Comparison of ENCODE assay signal across 18 cellular contexts in genomic region chr1:154945160-154945961, GRCh38. TPM values are rescaled to one million over a fixed set of nuclear protein-coding genes. Genes with fewer than 3 reads are reported as not detected.
DNase-seq lines count a peak whose midpoint lies in the region; ATAC-seq and TF ChIP-seq lines count a peak whose summit lies in the region.
"Had no signal": no experiment of that assay in that cellular context is flagged by ENCODE, and none has a peak within 500 bp of the region (broad histone marks: within the 10 kb centered on the region; RNA-seq: fewer than 3 reads in every experiment).

No MANE protein-coding gene starts in this region.

- no peak for DNase-seq in right cardiac atrium
- no peak for DNase-seq in left cardiac atrium
- no peak for DNase-seq in activated B cell treated with CpG ODN at 0.5 μM for 24 hours
- no peak for DNase-seq in activated naive CD8-positive, alpha-beta T cell treated with anti-CD3 and anti-CD28 coated beads for 36 hours
- DNase-seq in HFFc6 = no peak
- no peak for DNase-seq in dermis blood vessel endothelial cell
- DNase-seq in amygdala (lab: John Stamatoyannopoulos, UW) = no peak
- DNase-seq: activated CD4-positive, CD25-positive, alpha-beta regulatory T cell; activated naive CD4-positive, alpha-beta T cell treated with Interleukin-2 at 50 U/mL for 16 hours; GF-D8; NCI-H1105 treated with DMSO at 0.1 percent for 48 hours; NCI-H2171; NCI-H82; SHP77; stimulated activated naive CD8-positive, alpha-beta T cell treated with anti-CD3 and anti-CD28 coated beads, Interleukin-15, Interleukin-2, amounts not matched to agents 100 U/mL and 50 U/mL, for 24 hours had no signal

- H3K36me3 Mint-ChIP-seq in activated B cell treated with CpG ODN at 0.5 μM for 24 hours (ENCODE audit: low read depth) (peaks cover 23% of the 10 kb centered on the region), nephron (ENCODE audit: low read depth) (peaks cover 11% of the 10 kb centered on the region), HFFc6 (ENCODE audit: low read depth) (no peaks in the 10 kb centered on the region)
- no peaks in the 10 kb centered on the region for H3K36me3 Mint-ChIP-seq in activated naive CD8-positive, alpha-beta T cell treated with anti-CD3 and anti-CD28 coated beads for 36 hours

- no peak overlapping the region for H3K4me3 ChIP-seq in right cardiac atrium (ENCODE audit: low read length)

- ATAC-seq in right cardiac atrium = no peak
- no peak for ATAC-seq in left cardiac atrium
- no peak for ATAC-seq in activated B cell treated with CpG ODN at 0.5 μM for 24 hours (ENCODE audit: low read depth)
- ATAC-seq: stimulated activated naive CD8-positive, alpha-beta T cell treated with anti-CD3 and anti-CD28 coated beads, Interleukin-15, Interleukin-2, amounts not matched to agents 100 U/mL and 50 U/mL, for 24 hours had no signal

- H3K4me3 Mint-ChIP-seq in activated B cell treated with CpG ODN at 0.5 μM for 24 hours = no peak overlapping the region
- H3K4me3 Mint-ChIP-seq in nephron = no peak overlapping the region
- no peak overlapping the region for H3K4me3 Mint-ChIP-seq in activated naive CD8-positive, alpha-beta T cell treated with anti-CD3 and anti-CD28 coated beads for 36 hours
- H3K4me3 Mint-ChIP-seq in HFFc6 = no peak overlapping the region
- H3K4me3 Mint-ChIP-seq: T-helper 1 cell treated with Interleukin-12 subunit alpha and Interleukin-12 subunit beta and Interleukin-4 antibody, amounts not matched to agents 30 μg/mL and 1 μg/mL, for 36 hours had no signal

- intact Hi-C loops in right cardiac atrium (cut with DNase I) (no loop called here), left cardiac atrium (cut with DNase I) (loop anchor here in 1 of 2 donors (2.0 kb wide), 1 partner anchor 39 kb away; no protein-coding TSS in a partner anchor), activated B cell treated with CpG ODN at 0.5 μM for 24 hours (cut with micrococcal nuclease) (no loop called here)

- H3K27me3 ChIP-seq in right cardiac atrium (ENCODE audit: control insufficient read depth, insufficient read depth) = no peaks in the 10 kb centered on the region

- peak overlapping the region; percentile 9 for H3K27ac ChIP-seq in right cardiac atrium (ENCODE audit: low read length)
- H3K27ac ChIP-seq: parathyroid adenoma had no signal

- WGBS in right cardiac atrium = 80% methylated on average over 15 of the region's 15 CpGs

- H3K4me1 Mint-ChIP-seq in activated B cell treated with CpG ODN at 0.5 μM for 24 hours (peaks cover 51% of the 10 kb centered on the region), nephron (peaks cover 30% of the 10 kb centered on the region), HFFc6 (ENCODE audit: low read depth) (no peaks in the 10 kb centered on the region)
- peaks cover 44% of the 10 kb centered on the region for H3K4me1 Mint-ChIP-seq in activated naive CD8-positive, alpha-beta T cell treated with anti-CD3 and anti-CD28 coated beads for 36 hours

- H3K9me3 Mint-ChIP-seq in activated B cell treated with CpG ODN at 0.5 μM for 24 hours (no peaks in the 10 kb centered on the region), nephron (no peaks in the 10 kb centered on the region), HFFc6 (no peaks in the 10 kb centered on the region)
- no peaks in the 10 kb centered on the region for H3K9me3 Mint-ChIP-seq in activated naive CD8-positive, alpha-beta T cell treated with anti-CD3 and anti-CD28 coated beads for 36 hours
- H3K9me3 Mint-ChIP-seq: T-helper 1 cell treated with Interleukin-12 subunit alpha and Interleukin-12 subunit beta and Interleukin-4 antibody, amounts not matched to agents 30 μg/mL and 1 μg/mL, for 36 hours had no signal

- peak overlapping the region; percentile 86 for H3K27ac Mint-ChIP-seq in activated B cell treated with CpG ODN at 0.5 μM for 24 hours
- peak overlapping the region in 2 of 3 experiments; percentile 79 to 87 for H3K27ac Mint-ChIP-seq in nephron
- H3K27ac Mint-ChIP-seq in activated naive CD8-positive, alpha-beta T cell treated with anti-CD3 and anti-CD28 coated beads for 36 hours = no peak overlapping the region
- H3K27ac Mint-ChIP-seq in HFFc6 = no peak overlapping the region

- H3K9me3 ChIP-seq in right cardiac atrium (ENCODE audit: control insufficient read depth, low read length) = no peaks in the 10 kb centered on the region

- POLR2A ChIA-PET in activated B cell treated with CpG ODN at 0.5 μM for 24 hours (lab: Charles Lee) = interaction anchor here (0.5 to 1.9 kb wide), 4 partner anchors 9 to 90 kb away, joined by 3 to 10 read pairs (median 4); partner anchors contain the start of genes CKS1B and PMVK

- TF ChIP-seq CTCF in activated B cell treated with CpG ODN at 0.5 μM for 24 hours (IDR thresholded peaks at IDR 0.05) (no peak), nephron (IDR thresholded peaks at IDR 0.05; ENCODE audit: unreplicated experiment in 3 of 3) (no peak), HFFc6 (IDR thresholded peaks at IDR 0.05) (no peak)

- H3K27me3 Mint-ChIP-seq in activated B cell treated with CpG ODN at 0.5 μM for 24 hours (no peaks in the 10 kb centered on the region), nephron (ENCODE audit: low read depth) (no peaks in the 10 kb centered on the region), HFFc6 (ENCODE audit: insufficient read depth) (peaks cover 3% of the 10 kb centered on the region; the same call in 1 of the 2 replicates)
- H3K27me3 Mint-ChIP-seq in activated naive CD8-positive, alpha-beta T cell treated with anti-CD3 and anti-CD28 coated beads for 36 hours = no peaks in the 10 kb centered on the region

- peaks cover 3% of the 10 kb centered on the region for H3K4me1 ChIP-seq in right cardiac atrium (ENCODE audit: control insufficient read depth, insufficient read depth, low read length)

- CTCF ChIA-PET in activated B cell treated with CpG ODN at 0.5 μM for 24 hours (lab: Charles Lee) = interaction anchor here (0.6 to 1.9 kb wide), 7 partner anchors 9 to 340 kb away, joined by 3 to 9 read pairs (median 3); partner anchors contain the start of genes PMVK and PYGO2

RNA-seq across cellular contexts. Expression of gene PMVK, which starts 8.8 kb away (rescaled TPM):
- total RNA-seq in right cardiac atrium (10 to 100 TPM; 51.5 to 74.3 (median 61.8) TPM), left cardiac atrium (10 to 100 TPM; 55.9 to 63.7 TPM), activated B cell treated with CpG ODN at 0.5 μM for 24 hours (24.6 and 26.3 TPM in 2 replicates), dermis blood vessel endothelial cell (6.5 and 9.4 TPM in 2 replicates)
- polyA plus RNA-seq in right cardiac atrium = 74.0 TPM
- 10 to 100 TPM; 29.8 to 32.8 TPM for total RNA-seq in activated naive CD8-positive, alpha-beta T cell treated with anti-CD3 and anti-CD28 coated beads for 36 hours
- 10 to 100 TPM; 29.1 to 33.4 (median 32.5) TPM for total RNA-seq in HFFc6 (2021; fragmentation: NEBNext Ultra II Directional; extraction: Animal tissue kit (Norgen Biotek cat#: 25700))

RNA-seq across cellular contexts. Expression of gene PBXIP1, which starts 10.5 kb away (rescaled TPM):
- total RNA-seq in right cardiac atrium (100 to 1,000 TPM in 1 of 4 donors, 10 to 100 TPM in 3; 84.8 to 104 (median 90.1) TPM), left cardiac atrium (10 to 100 TPM; 58.8 to 69.7 TPM), activated B cell treated with CpG ODN at 0.5 μM for 24 hours (42.4 and 43.2 TPM in 2 replicates), dermis blood vessel endothelial cell (110 and 126 TPM in 2 replicates)
- polyA plus RNA-seq in right cardiac atrium = 82.9 TPM
- 10 to 100 TPM; 12.2 to 13.2 TPM for total RNA-seq in activated naive CD8-positive, alpha-beta T cell treated with anti-CD3 and anti-CD28 coated beads for 36 hours
- total RNA-seq in HFFc6 (2021; fragmentation: NEBNext Ultra II Directional; extraction: Animal tissue kit (Norgen Biotek cat#: 25700)) = 10 to 100 TPM; 26.4 to 42.5 (median 28.1) TPM

RNA-seq across cellular contexts. Expression of gene PYGO2, which starts 16.2 kb away (rescaled TPM):
- total RNA-seq in right cardiac atrium (10 to 100 TPM; 14.6 to 22.0 (median 18.6) TPM), left cardiac atrium (10 to 100 TPM; 15.3 to 15.8 TPM), activated B cell treated with CpG ODN at 0.5 μM for 24 hours (33.1 and 38.1 TPM in 2 replicates), dermis blood vessel endothelial cell (7.1 and 10.0 TPM in 2 replicates)
- 14.3 TPM for polyA plus RNA-seq in right cardiac atrium
- 10 to 100 TPM; 24.2 to 25.1 TPM for total RNA-seq in activated naive CD8-positive, alpha-beta T cell treated with anti-CD3 and anti-CD28 coated beads for 36 hours
- total RNA-seq in HFFc6 (2021; fragmentation: NEBNext Ultra II Directional; extraction: Animal tissue kit (Norgen Biotek cat#: 25700)) = 10 to 100 TPM; 19.9 to 23.7 (median 21.3) TPM

RNA-seq across cellular contexts. Expression of gene SHC1, which starts 25.2 kb away (rescaled TPM):
- total RNA-seq in right cardiac atrium (10 to 100 TPM; 63.2 to 81.7 (median 71.4) TPM), left cardiac atrium (100 to 1,000 TPM in 1 of 2 donors, 10 to 100 TPM in 1; 88.7 to 102 TPM), activated B cell treated with CpG ODN at 0.5 μM for 24 hours (59.3 and 60.9 TPM in 2 replicates), dermis blood vessel endothelial cell (337 and 534 TPM in 2 replicates)
- 37.9 TPM for polyA plus RNA-seq in right cardiac atrium
- 10 to 100 TPM; 34.7 to 38.4 TPM for total RNA-seq in activated naive CD8-positive, alpha-beta T cell treated with anti-CD3 and anti-CD28 coated beads for 36 hours
- 100 to 1,000 TPM; 371 to 461 (median 401) TPM for total RNA-seq in HFFc6 (2021; fragmentation: NEBNext Ultra II Directional; extraction: Animal tissue kit (Norgen Biotek cat#: 25700))

RNA-seq across cellular contexts. Expression of gene CKS1B, which starts 29.1 kb away (rescaled TPM):
- total RNA-seq in right cardiac atrium (10 to 100 TPM; 19.9 to 28.1 (median 23.4) TPM), left cardiac atrium (10 to 100 TPM; 26.9 to 33.8 TPM), activated B cell treated with CpG ODN at 0.5 μM for 24 hours (25.3 and 26.6 TPM in 2 replicates), dermis blood vessel endothelial cell (49.0 and 89.3 TPM in 2 replicates)
- polyA plus RNA-seq in right cardiac atrium = 28.9 TPM
- total RNA-seq in activated naive CD8-positive, alpha-beta T cell treated with anti-CD3 and anti-CD28 coated beads for 36 hours = 100 to 1,000 TPM; 156 TPM
- total RNA-seq in HFFc6 (2021; fragmentation: NEBNext Ultra II Directional; extraction: Animal tissue kit (Norgen Biotek cat#: 25700)) = 100 to 1,000 TPM in 3 of 6 experiments, 10 to 100 TPM in 3; 52.7 to 111 (median 98.8) TPM

Comparison
In these comparisons a context has a peak if more than half of its experiments do, and no peak if none do; other contexts are left out.
1. H3K27ac Mint-ChIP-seq: peak in activated B cell treated with CpG ODN at 0.5 μM for 24 hours (single experiment) and nephron (2 of 3); none in activated naive CD8-positive, alpha-beta T cell treated with anti-CD3 and anti-CD28 coated beads for 36 hours (single experiment) and HFFc6 (single experiment).